In genomic region chr19:56976995-56977906, GRCh38 we compare ENCODE assay signal across 1 cellular context.
TF ChIP-seq lines count a peak whose summit lies in the region.

No MANE protein-coding gene starts in this region.

TF ChIP-seq in HepG2, 621 proteins besides CTCF, POLR2A, EP300 and RAD21 (continued from another document and continues in another):
- TF ChIP-seq, protein P1, sequence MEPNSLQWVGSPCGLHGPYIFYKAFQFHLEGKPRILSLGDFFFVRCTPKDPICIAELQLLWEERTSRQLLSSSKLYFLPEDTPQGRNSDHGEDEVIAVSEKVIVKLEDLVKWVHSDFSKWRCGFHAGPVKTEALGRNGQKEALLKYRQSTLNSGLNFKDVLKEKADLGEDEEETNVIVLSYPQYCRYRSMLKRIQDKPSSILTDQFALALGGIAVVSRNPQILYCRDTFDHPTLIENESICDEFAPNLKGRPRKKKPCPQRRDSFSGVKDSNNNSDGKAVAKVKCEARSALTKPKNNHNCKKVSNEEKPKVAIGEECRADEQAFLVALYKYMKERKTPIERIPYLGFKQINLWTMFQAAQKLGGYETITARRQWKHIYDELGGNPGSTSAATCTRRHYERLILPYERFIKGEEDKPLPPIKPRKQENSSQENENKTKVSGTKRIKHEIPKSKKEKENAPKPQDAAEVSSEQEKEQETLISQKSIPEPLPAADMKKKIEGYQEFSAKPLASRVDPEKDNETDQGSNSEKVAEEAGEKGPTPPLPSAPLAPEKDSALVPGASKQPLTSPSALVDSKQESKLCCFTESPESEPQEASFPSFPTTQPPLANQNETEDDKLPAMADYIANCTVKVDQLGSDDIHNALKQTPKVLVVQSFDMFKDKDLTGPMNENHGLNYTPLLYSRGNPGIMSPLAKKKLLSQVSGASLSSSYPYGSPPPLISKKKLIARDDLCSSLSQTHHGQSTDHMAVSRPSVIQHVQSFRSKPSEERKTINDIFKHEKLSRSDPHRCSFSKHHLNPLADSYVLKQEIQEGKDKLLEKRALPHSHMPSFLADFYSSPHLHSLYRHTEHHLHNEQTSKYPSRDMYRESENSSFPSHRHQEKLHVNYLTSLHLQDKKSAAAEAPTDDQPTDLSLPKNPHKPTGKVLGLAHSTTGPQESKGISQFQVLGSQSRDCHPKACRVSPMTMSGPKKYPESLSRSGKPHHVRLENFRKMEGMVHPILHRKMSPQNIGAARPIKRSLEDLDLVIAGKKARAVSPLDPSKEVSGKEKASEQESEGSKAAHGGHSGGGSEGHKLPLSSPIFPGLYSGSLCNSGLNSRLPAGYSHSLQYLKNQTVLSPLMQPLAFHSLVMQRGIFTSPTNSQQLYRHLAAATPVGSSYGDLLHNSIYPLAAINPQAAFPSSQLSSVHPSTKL (CRISPR knock-in tag; IDR thresholded peaks at IDR 0.05): peak; percentile 49; the same call in 1 of the 2 replicates
- no peak for TF ChIP-seq HNRNPK (IDR thresholded peaks at IDR 0.05; ENCODE audit: low read depth, low read length, poor library complexity, severe bottlenecking)
- no peak for TF ChIP-seq KLF16 (CRISPR knock-in tag; IDR thresholded peaks at IDR 0.05)
- TF ChIP-seq, protein P2, sequence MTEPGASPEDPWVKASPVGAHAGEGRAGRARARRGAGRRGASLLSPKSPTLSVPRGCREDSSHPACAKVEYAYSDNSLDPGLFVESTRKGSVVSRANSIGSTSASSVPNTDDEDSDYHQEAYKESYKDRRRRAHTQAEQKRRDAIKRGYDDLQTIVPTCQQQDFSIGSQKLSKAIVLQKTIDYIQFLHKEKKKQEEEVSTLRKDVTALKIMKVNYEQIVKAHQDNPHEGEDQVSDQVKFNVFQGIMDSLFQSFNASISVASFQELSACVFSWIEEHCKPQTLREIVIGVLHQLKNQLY (CRISPR knock-in tag; IDR thresholded peaks at IDR 0.05): peak; percentile 73; the same call in 1 of the 2 replicates
- TF ChIP-seq ZNF24 (IDR thresholded peaks at IDR 0.05): no peak
- TF ChIP-seq HOXA9 (CRISPR knock-in tag; IDR thresholded peaks at IDR 0.05; ENCODE audit: borderline replicate concordance): no peak
- peak in 1 of 2 experiments; percentile 14; a peak in 1 of 4 replicates for TF ChIP-seq NR2F1 (CRISPR knock-in tag; IDR thresholded peaks at IDR 0.05)
- TF ChIP-seq TMF1 (CRISPR knock-in tag; IDR thresholded peaks at IDR 0.05; ENCODE audit: low read depth): no peak
- TF ChIP-seq, protein P3, sequence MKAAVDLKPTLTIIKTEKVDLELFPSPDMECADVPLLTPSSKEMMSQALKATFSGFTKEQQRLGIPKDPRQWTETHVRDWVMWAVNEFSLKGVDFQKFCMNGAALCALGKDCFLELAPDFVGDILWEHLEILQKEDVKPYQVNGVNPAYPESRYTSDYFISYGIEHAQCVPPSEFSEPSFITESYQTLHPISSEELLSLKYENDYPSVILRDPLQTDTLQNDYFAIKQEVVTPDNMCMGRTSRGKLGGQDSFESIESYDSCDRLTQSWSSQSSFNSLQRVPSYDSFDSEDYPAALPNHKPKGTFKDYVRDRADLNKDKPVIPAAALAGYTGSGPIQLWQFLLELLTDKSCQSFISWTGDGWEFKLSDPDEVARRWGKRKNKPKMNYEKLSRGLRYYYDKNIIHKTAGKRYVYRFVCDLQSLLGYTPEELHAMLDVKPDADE (CRISPR knock-in tag; IDR thresholded peaks at IDR 0.05): no peak
- no peak for TF ChIP-seq ZNF496 (CRISPR knock-in tag; IDR thresholded peaks at IDR 0.05; ENCODE audit: insufficient replicate concordance)
- TF ChIP-seq ZNF569 (CRISPR knock-in tag; IDR thresholded peaks at IDR 0.05; ENCODE audit: borderline replicate concordance): no peak
- TF ChIP-seq JUN (CRISPR knock-in tag; IDR thresholded peaks at IDR 0.05): no peak; the same call in 1 of the 2 replicates
- TF ChIP-seq CBX5 (CRISPR knock-in tag; IDR thresholded peaks at IDR 0.05; ENCODE audit: borderline replicate concordance): no peak
- TF ChIP-seq ELF1 (CRISPR knock-in tag; IDR thresholded peaks at IDR 0.05): peak; percentile 37; the same call in 1 of the 2 replicates
- TF ChIP-seq TP53 (CRISPR knock-in tag; conservative IDR thresholded peaks at IDR 0.05): no peak
- no peak for TF ChIP-seq SIX1 (CRISPR knock-in tag; IDR thresholded peaks at IDR 0.05; ENCODE audit: borderline replicate concordance)
- no peak for TF ChIP-seq ZFX (CRISPR knock-in tag; IDR thresholded peaks at IDR 0.05; ENCODE audit: low read depth)
- TF ChIP-seq JUND (CRISPR knock-in tag; IDR thresholded peaks at IDR 0.05): no peak
- TF ChIP-seq MEIS1 (CRISPR knock-in tag; IDR thresholded peaks at IDR 0.05; ENCODE audit: borderline replicate concordance): peak; percentile 50; the same call in 1 of the 2 replicates
- no peak for TF ChIP-seq KAT8 (CRISPR knock-in tag; IDR thresholded peaks at IDR 0.05)
- no peak for TF ChIP-seq ZNF878 (CRISPR knock-in tag; IDR thresholded peaks at IDR 0.05)
- TF ChIP-seq, protein P4, sequence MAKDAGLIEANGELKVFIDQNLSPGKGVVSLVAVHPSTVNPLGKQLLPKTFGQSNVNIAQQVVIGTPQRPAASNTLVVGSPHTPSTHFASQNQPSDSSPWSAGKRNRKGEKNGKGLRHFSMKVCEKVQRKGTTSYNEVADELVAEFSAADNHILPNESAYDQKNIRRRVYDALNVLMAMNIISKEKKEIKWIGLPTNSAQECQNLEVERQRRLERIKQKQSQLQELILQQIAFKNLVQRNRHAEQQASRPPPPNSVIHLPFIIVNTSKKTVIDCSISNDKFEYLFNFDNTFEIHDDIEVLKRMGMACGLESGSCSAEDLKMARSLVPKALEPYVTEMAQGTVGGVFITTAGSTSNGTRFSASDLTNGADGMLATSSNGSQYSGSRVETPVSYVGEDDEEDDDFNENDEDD (CRISPR knock-in tag; IDR thresholded peaks at IDR 0.05; ENCODE audit: borderline replicate concordance): 0 out of 2 replicates have a peak, but pooled peaks have one; percentile 20
- TF ChIP-seq DR1 (CRISPR knock-in tag; IDR thresholded peaks at IDR 0.05): no peak
- TF ChIP-seq ATAD3A (CRISPR knock-in tag; IDR thresholded peaks at IDR 0.05): no peak
- TF ChIP-seq TBX3 (IDR thresholded peaks at IDR 0.05; ENCODE audit: borderline replicate concordance): no peak
- no peak for TF ChIP-seq ZNF609 (CRISPR knock-in tag; IDR thresholded peaks at IDR 0.05; ENCODE audit: borderline replicate concordance)
- TF ChIP-seq ZNF3 (CRISPR knock-in tag; IDR thresholded peaks at IDR 0.05): no peak
- TF ChIP-seq ZNF44 (CRISPR knock-in tag; IDR thresholded peaks at IDR 0.05): no peak
- no peak; the same call in none of the 2 replicates for TF ChIP-seq ZSCAN29 (CRISPR knock-in tag; conservative IDR thresholded peaks at IDR 0.05)
- no peak for TF ChIP-seq ZNF382 (CRISPR knock-in tag; IDR thresholded peaks at IDR 0.05; ENCODE audit: borderline replicate concordance)
- no peak for TF ChIP-seq PLRG1 (conservative IDR thresholded peaks at IDR 0.05)
- TF ChIP-seq ZNF513 (CRISPR knock-in tag; conservative IDR thresholded peaks at IDR 0.05): no peak
- no peak for TF ChIP-seq THAP7 (CRISPR knock-in tag; IDR thresholded peaks at IDR 0.05)
- TF ChIP-seq ZNF891 (CRISPR knock-in tag; IDR thresholded peaks at IDR 0.05): no peak
- no peak for TF ChIP-seq YEATS2 (CRISPR knock-in tag; IDR thresholded peaks at IDR 0.05; ENCODE audit: borderline replicate concordance)
- no peak for TF ChIP-seq ZNF558 (CRISPR knock-in tag; IDR thresholded peaks at IDR 0.05; ENCODE audit: borderline replicate concordance)
- TF ChIP-seq HMG20B (CRISPR knock-in tag; conservative IDR thresholded peaks at IDR 0.05): 0 out of 2 replicates have a peak, but pooled peaks have one; percentile 44
- TF ChIP-seq THAP11 (CRISPR knock-in tag; IDR thresholded peaks at IDR 0.05): no peak
- TF ChIP-seq, protein P5, sequence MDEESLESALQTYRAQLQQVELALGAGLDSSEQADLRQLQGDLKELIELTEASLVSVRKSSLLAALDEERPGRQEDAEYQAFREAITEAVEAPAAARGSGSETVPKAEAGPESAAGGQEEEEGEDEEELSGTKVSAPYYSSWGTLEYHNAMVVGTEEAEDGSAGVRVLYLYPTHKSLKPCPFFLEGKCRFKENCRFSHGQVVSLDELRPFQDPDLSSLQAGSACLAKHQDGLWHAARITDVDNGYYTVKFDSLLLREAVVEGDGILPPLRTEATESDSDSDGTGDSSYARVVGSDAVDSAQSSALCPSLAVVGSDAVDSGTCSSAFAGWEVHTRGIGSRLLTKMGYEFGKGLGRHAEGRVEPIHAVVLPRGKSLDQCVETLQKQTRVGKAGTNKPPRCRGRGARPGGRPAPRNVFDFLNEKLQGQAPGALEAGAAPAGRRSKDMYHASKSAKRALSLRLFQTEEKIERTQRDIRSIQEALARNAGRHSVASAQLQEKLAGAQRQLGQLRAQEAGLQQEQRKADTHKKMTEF (CRISPR knock-in tag; IDR thresholded peaks at IDR 0.05): no peak
- TF ChIP-seq SMARCE1 (IDR thresholded peaks at IDR 0.05; ENCODE audit: borderline replicate concordance): no peak
- TF ChIP-seq SP4 (CRISPR knock-in tag; IDR thresholded peaks at IDR 0.05): no peak
- no peak for TF ChIP-seq ZNF337 (CRISPR knock-in tag; IDR thresholded peaks at IDR 0.05; ENCODE audit: borderline replicate concordance, low read depth)
- TF ChIP-seq RFXANK (CRISPR knock-in tag; IDR thresholded peaks at IDR 0.05): no peak
- TF ChIP-seq CC2D1A (CRISPR knock-in tag; IDR thresholded peaks at IDR 0.05): no peak
- TF ChIP-seq, protein P6, sequence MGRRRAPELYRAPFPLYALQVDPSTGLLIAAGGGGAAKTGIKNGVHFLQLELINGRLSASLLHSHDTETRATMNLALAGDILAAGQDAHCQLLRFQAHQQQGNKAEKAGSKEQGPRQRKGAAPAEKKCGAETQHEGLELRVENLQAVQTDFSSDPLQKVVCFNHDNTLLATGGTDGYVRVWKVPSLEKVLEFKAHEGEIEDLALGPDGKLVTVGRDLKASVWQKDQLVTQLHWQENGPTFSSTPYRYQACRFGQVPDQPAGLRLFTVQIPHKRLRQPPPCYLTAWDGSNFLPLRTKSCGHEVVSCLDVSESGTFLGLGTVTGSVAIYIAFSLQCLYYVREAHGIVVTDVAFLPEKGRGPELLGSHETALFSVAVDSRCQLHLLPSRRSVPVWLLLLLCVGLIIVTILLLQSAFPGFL (CRISPR knock-in tag; IDR thresholded peaks at IDR 0.05): no peak
- no peak for TF ChIP-seq ATF1 (CRISPR knock-in tag; IDR thresholded peaks at IDR 0.05)
- peak; percentile 65 for TF ChIP-seq NCOA2 (CRISPR knock-in tag; IDR thresholded peaks at IDR 0.05)
- TF ChIP-seq, protein P7, sequence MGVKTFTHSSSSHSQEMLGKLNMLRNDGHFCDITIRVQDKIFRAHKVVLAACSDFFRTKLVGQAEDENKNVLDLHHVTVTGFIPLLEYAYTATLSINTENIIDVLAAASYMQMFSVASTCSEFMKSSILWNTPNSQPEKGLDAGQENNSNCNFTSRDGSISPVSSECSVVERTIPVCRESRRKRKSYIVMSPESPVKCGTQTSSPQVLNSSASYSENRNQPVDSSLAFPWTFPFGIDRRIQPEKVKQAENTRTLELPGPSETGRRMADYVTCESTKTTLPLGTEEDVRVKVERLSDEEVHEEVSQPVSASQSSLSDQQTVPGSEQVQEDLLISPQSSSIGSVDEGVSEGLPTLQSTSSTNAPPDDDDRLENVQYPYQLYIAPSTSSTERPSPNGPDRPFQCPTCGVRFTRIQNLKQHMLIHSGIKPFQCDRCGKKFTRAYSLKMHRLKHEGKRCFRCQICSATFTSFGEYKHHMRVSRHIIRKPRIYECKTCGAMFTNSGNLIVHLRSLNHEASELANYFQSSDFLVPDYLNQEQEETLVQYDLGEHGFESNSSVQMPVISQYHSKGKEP (CRISPR knock-in tag; IDR thresholded peaks at IDR 0.05): no peak
